ENCODE assay signal across 10 cellular contexts in the genomic region with DNA sequence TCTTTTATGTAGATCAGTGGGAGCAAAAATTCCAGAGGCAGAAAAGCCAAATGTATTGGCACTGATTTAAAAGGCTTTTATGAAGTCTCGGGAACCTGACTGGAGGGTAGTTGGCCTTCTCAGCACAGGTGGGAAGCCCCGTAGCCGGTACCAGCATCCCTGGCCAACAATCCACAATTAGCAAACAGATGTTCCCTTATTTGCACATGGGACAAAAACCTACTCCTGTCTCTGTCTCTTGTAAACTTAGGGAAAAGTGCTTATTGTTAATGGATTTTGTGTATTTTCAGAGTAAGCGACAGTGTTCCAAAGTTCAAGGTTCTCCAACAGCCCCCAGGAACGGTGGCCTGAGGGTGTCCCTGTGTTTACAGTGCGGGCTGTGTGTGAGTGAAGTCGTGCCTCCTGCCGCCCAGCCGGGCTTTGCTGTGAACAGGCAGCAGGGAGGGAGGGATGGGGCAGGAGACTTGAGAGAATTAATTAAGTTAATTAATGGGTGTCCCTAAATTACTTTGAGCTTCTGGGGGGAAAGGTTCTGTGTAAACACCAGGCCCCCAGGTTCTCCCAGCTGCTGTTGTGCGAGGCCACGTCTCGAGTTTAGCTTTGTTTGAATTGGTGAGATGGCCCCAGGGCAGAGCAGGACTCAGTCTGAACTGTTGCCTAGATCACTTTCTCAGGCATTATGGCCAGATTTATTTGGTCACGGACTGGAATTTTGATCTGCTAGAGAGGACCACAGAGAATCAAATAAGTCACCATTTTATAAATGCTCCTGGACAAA. TPM values are rescaled to one million over a fixed set of nuclear protein-coding genes. Genes with fewer than 3 reads are reported as not detected.
DNase-seq lines count a peak whose midpoint lies in the region; FAIRE-seq and TF ChIP-seq lines count a peak whose summit lies in the region.
"Had no signal": no experiment of that assay in that cellular context is flagged by ENCODE, and none has a peak within 500 bp of the region (broad histone marks: within the 10 kb centered on the region; RNA-seq: fewer than 3 reads in every experiment).

No MANE protein-coding gene starts in this region.

- no peaks in the 10 kb centered on the region for H3K36me3 ChIP-seq in small intestine (ENCODE audit: control insufficient read depth in 2 of 2, insufficient read depth in 2 of 2, low read length in 2 of 2)
- no peaks in the 10 kb centered on the region for H3K36me3 ChIP-seq in tibial nerve

- no peaks in the 10 kb centered on the region for H3K27me3 ChIP-seq in small intestine (ENCODE audit: control insufficient read depth in 2 of 2, insufficient read depth in 2 of 2, low read length in 2 of 2)
- H3K27me3 ChIP-seq in tibial nerve, result peaks cover 0 to 7% of the 10 kb centered on the region in 2 donors

- H3K4me3 ChIP-seq in small intestine (ENCODE audit: low read depth in 1 of 2, low read length in 2 of 2) (no peak overlapping the region), tibial nerve (no peak overlapping the region)

- peak overlapping the region in 1 of 2 donors; percentile 42 for H3K27ac ChIP-seq in small intestine (ENCODE audit: low read depth in 1 of 2, low read length in 1 of 2)
- H3K27ac ChIP-seq in tibial nerve, result no peak overlapping the region

- no peak for TF ChIP-seq POLR2A in tibial nerve (IDR thresholded peaks at IDR 0.05)

- H3K9me3 ChIP-seq in small intestine (ENCODE audit: control insufficient read depth, low read depth) (no peaks in the 10 kb centered on the region), tibial nerve (no peaks in the 10 kb centered on the region)

- TF ChIP-seq EP300 in tibial nerve (IDR thresholded peaks at IDR 0.05), result no peak

- TF ChIP-seq CTCF in tibial nerve (IDR thresholded peaks at IDR 0.05), result no peak

- peaks cover 2 to 10% of the 10 kb centered on the region in 2 donors for H3K4me1 ChIP-seq in small intestine (ENCODE audit: control insufficient read depth in 2 of 2, insufficient read depth in 1 of 2, low read depth in 1 of 2, low read length in 1 of 2)
- peaks cover 0 to 31% (median 5%) of the 10 kb centered on the region in 4 donors for H3K4me1 ChIP-seq in tibial nerve

- FAIRE-seq in small intestine (lab: Jason Lieb, UNC), result no peak

- DNase-seq in NCI-H82 (lab: John Stamatoyannopoulos, UW) (peak; percentile 67), NCI-H82 treated with DMSO at 0.1 percent for 48 hours (lab: John Stamatoyannopoulos, UW; ENCODE audit: unreplicated experiment) (no peak), NCI-H748 (lab: John Stamatoyannopoulos, UW; ENCODE audit: unreplicated experiment) (peak; percentile 86), hippocampal formation (lab: John Stamatoyannopoulos, UW) (peak; percentile 28 to 42), small intestine (peak; percentile 26), tibial nerve (ENCODE audit: low spot score in 2 of 2) (no peak)
- no peak for DNase-seq in activated CD4-positive, alpha-beta T cell treated with anti-CD3 and anti-CD28 coated beads, Interleukin-2, amount 50 U/mL, for 48 hours
- no peak for DNase-seq in activated CD4-positive, alpha-beta T cell treated with anti-CD3 and anti-CD28 coated beads for 48 hours
- DNase-seq: activated CD4-positive, alpha-beta T cell treated with anti-CD3 and anti-CD28 coated beads, Interleukin-2, amount 10 ng/mL, durations not matched to agents 24 days and 14 days; central memory CD4-positive, alpha-beta T cell had no signal

- 27 to 46% (median 43%) methylated on average over 13 of the region's 13 CpGs for WGBS in small intestine, 3 donors
- 69 to 77% methylated on average over 13 of the region's 13 CpGs for WGBS in tibial nerve, 2 donors

RNA-seq across cellular contexts. Expression of a gene that starts 3.9 kb away (rescaled TPM):
- 1 to 10 TPM; 7.0 to 9.4 (median 9.4) TPM for polyA plus RNA-seq in small intestine
- total RNA-seq in tibial nerve, result 10 to 100 TPM in 1 of 4 donors, 1 to 10 TPM in 3; 4.4 to 10.5 (median 5.6) TPM

Comparison
In these comparisons a context has a peak if more than half of its experiments do, and no peak if none do; other contexts are left out.
1. DNase-seq: peak in NCI-H82 (single experiment), NCI-H748 (single experiment), hippocampal formation (2 of 2) and small intestine (single experiment); none in NCI-H82 treated with DMSO at 0.1 percent for 48 hours (single experiment), activated CD4-positive, alpha-beta T cell treated with anti-CD3 and anti-CD28 coated beads, Interleukin-2, amount 50 U/mL, for 48 hours (0 of 2), activated CD4-positive, alpha-beta T cell treated with anti-CD3 and anti-CD28 coated beads for 48 hours (single experiment) and tibial nerve (0 of 2).